In genomic region chr4:102827674-102828496, GRCh38 we compare ENCODE assay signal across 8 cellular contexts. TPM values are rescaled to one million over a fixed set of nuclear protein-coding genes. Genes with fewer than 3 reads are reported as not detected.
DNase-seq lines count a peak whose midpoint lies in the region; ATAC-seq and TF ChIP-seq lines count a peak whose summit lies in the region.

No MANE protein-coding gene starts in this region.

- ATAC-seq in activated T-helper 17 cell treated with anti-CD3 and anti-CD28 coated beads, Interleukin-2, amount 50 U/mL, for 72 hours (replicated peaks): peak; percentile 82
- ATAC-seq in naive thymus-derived CD4-positive, alpha-beta T cell: peak; percentile 80
- peak; percentile 90 for ATAC-seq in stimulated activated memory B cell treated with anti-CD40 and anti-IgM and Interleukin-4, amounts not matched to agents 10 μg/mL and 1 μg/mL and 100 μg/mL, for 72 hours

- no peak overlapping the region for H3K27ac Mint-ChIP-seq in activated T-helper 17 cell treated with anti-CD3 and anti-CD28 coated beads, Interleukin-2, amount 50 U/mL, for 72 hours
- H3K27ac Mint-ChIP-seq in naive thymus-derived CD4-positive, alpha-beta T cell: no peak overlapping the region
- no peak overlapping the region for H3K27ac Mint-ChIP-seq in stimulated activated memory B cell treated with anti-CD40 and anti-IgM and Interleukin-4, amounts not matched to agents 10 μg/mL and 1 μg/mL and 100 μg/mL, for 72 hours

- H3K4me3 Mint-ChIP-seq in activated T-helper 17 cell treated with anti-CD3 and anti-CD28 coated beads, Interleukin-2, amount 50 U/mL, for 72 hours: no peak overlapping the region
- no peak overlapping the region for H3K4me3 Mint-ChIP-seq in naive thymus-derived CD4-positive, alpha-beta T cell
- H3K4me3 Mint-ChIP-seq in stimulated activated memory B cell treated with anti-CD40 and anti-IgM and Interleukin-4, amounts not matched to agents 10 μg/mL and 1 μg/mL and 100 μg/mL, for 72 hours: no peak overlapping the region

- H3K4me3 ChIP-seq in LNCaP clone FGC (ENCODE audit: low read depth, low read length): peak overlapping the region; percentile 76
- H3K4me3 ChIP-seq in naive thymus-derived CD4-positive, alpha-beta T cell (ENCODE audit: low read length): peak overlapping the region; percentile 82

- no peaks in the 10 kb centered on the region for H3K9me3 Mint-ChIP-seq in activated T-helper 17 cell treated with anti-CD3 and anti-CD28 coated beads, Interleukin-2, amount 50 U/mL, for 72 hours
- peaks cover 0 to 12% (median 0%) of the 10 kb centered on the region in 11 donors for H3K9me3 Mint-ChIP-seq in naive thymus-derived CD4-positive, alpha-beta T cell
- H3K9me3 Mint-ChIP-seq in stimulated activated memory B cell treated with anti-CD40 and anti-IgM and Interleukin-4, amounts not matched to agents 10 μg/mL and 1 μg/mL and 100 μg/mL, for 72 hours: no peaks in the 10 kb centered on the region

- CTCF ChIA-PET in naive thymus-derived CD4-positive, alpha-beta T cell (lab: Charles Lee): interaction anchor here (0.6 to 2.1 kb wide), 8 partner anchors 18 to 483 kb away, joined by 3 to 13 read pairs (median 4); partner anchors contain the start of genes CISD2 and MANBA

- H3K4me1 ChIP-seq in naive thymus-derived CD4-positive, alpha-beta T cell (ENCODE audit: control insufficient read depth in 2 of 2, insufficient read depth in 2 of 2, low read length in 2 of 2): peaks cover 19 to 24% of the 10 kb centered on the region in 2 donors

- H3K27me3 Mint-ChIP-seq in activated T-helper 17 cell treated with anti-CD3 and anti-CD28 coated beads, Interleukin-2, amount 50 U/mL, for 72 hours: no peaks in the 10 kb centered on the region
- peaks cover 0 to 2% (median 0%) of the 10 kb centered on the region in 5 donors for H3K27me3 Mint-ChIP-seq in naive thymus-derived CD4-positive, alpha-beta T cell
- H3K27me3 Mint-ChIP-seq in stimulated activated memory B cell treated with anti-CD40 and anti-IgM and Interleukin-4, amounts not matched to agents 10 μg/mL and 1 μg/mL and 100 μg/mL, for 72 hours: no peaks in the 10 kb centered on the region

- DNase-seq in ELF-1 (ENCODE audit: low read depth, low spot score): peak; percentile 100
- DNase-seq in H4 (ENCODE audit: low spot score): peak; percentile 100
- peak; percentile 100 for DNase-seq in LNCaP clone FGC (ENCODE audit: low read depth)
- peak; percentile 99 for DNase-seq in RPMI7951 (ENCODE audit: low read depth)
- DNase-seq in fibroblast of peridontal ligament (ENCODE audit: extremely low read depth): peak; percentile 100
- peak; percentile 82 to 100 (median 98) for DNase-seq in naive thymus-derived CD4-positive, alpha-beta T cell

- H3K27ac ChIP-seq in naive thymus-derived CD4-positive, alpha-beta T cell (ENCODE audit: low read depth, low read length): peak overlapping the region; percentile 99

- H3K36me3 ChIP-seq in naive thymus-derived CD4-positive, alpha-beta T cell (ENCODE audit: control insufficient read depth in 2 of 3, insufficient read depth in 3 of 3, low read length in 3 of 3): peaks cover 0 to 21% (median 3%) of the 10 kb centered on the region in 3 experiments

- no peaks in the 10 kb centered on the region for H3K27me3 ChIP-seq in naive thymus-derived CD4-positive, alpha-beta T cell (ENCODE audit: control insufficient read depth in 2 of 2, insufficient read depth in 2 of 2, low read length in 2 of 2)

- POLR2A ChIA-PET in naive thymus-derived CD4-positive, alpha-beta T cell (lab: Charles Lee): interaction anchor here (0.5 to 5.3 kb wide), 52 partner anchors 9 to 1500 kb away, joined by 3 to 173 read pairs (median 4); partner anchors contain the start of genes CISD2, MANBA, SLC39A8 and SLC9B1

- H3K36me3 Mint-ChIP-seq in activated T-helper 17 cell treated with anti-CD3 and anti-CD28 coated beads, Interleukin-2, amount 50 U/mL, for 72 hours (ENCODE audit: low read depth): no peaks in the 10 kb centered on the region
- peaks cover 0 to 12% (median 2%) of the 10 kb centered on the region in 5 donors for H3K36me3 Mint-ChIP-seq in naive thymus-derived CD4-positive, alpha-beta T cell
- H3K36me3 Mint-ChIP-seq in stimulated activated memory B cell treated with anti-CD40 and anti-IgM and Interleukin-4, amounts not matched to agents 10 μg/mL and 1 μg/mL and 100 μg/mL, for 72 hours: peaks cover 2% of the 10 kb centered on the region

- peaks cover 17% of the 10 kb centered on the region for H3K4me1 Mint-ChIP-seq in activated T-helper 17 cell treated with anti-CD3 and anti-CD28 coated beads, Interleukin-2, amount 50 U/mL, for 72 hours
- H3K4me1 Mint-ChIP-seq in naive thymus-derived CD4-positive, alpha-beta T cell: peaks cover 16 to 42% (median 35%) of the 10 kb centered on the region in 7 donors
- H3K4me1 Mint-ChIP-seq in stimulated activated memory B cell treated with anti-CD40 and anti-IgM and Interleukin-4, amounts not matched to agents 10 μg/mL and 1 μg/mL and 100 μg/mL, for 72 hours: peaks cover 15% of the 10 kb centered on the region

- intact Hi-C loops in naive thymus-derived CD4-positive, alpha-beta T cell (cut with micrococcal nuclease): loop anchor here (1.0 to 5.0 kb wide), 28 partner anchors 9 to 1806 kb away; partner anchors contain the start of genes BDH2 (in 2 of the 2), CENPE (in 2 of the 2), SLC39A8 (in 2 of the 2) and SLC9B1 (in 2 of the 2)

- no peak for TF ChIP-seq CTCF in LNCaP clone FGC (IDR thresholded peaks at IDR 0.05; ENCODE audit: control insufficient read depth, extremely low read depth, insufficient read depth)

- no peaks in the 10 kb centered on the region for H3K9me3 ChIP-seq in naive thymus-derived CD4-positive, alpha-beta T cell (ENCODE audit: control insufficient read depth in 2 of 3, low read length in 3 of 3)

RNA-seq across cellular contexts. Expression of gene UBE2D3, which starts 0.5 kb away (rescaled TPM):
- total RNA-seq in H4 (2014; rRNA removed; shearing (Covaris generic)): 438 and 525 TPM in 2 replicates
- total RNA-seq in RPMI7951 (2014; rRNA removed; shearing (Covaris generic)): 337 and 386 TPM in 2 replicates
- total RNA-seq in activated T-helper 17 cell treated with anti-CD3 and anti-CD28 coated beads, Interleukin-2, amount 50 U/mL, for 72 hours: 100 to 1,000 TPM; 403 to 450 TPM
- 100 to 1,000 TPM; 339 to 556 (median 413) TPM for total RNA-seq in naive thymus-derived CD4-positive, alpha-beta T cell
- 100 to 1,000 TPM; 314 to 460 TPM for polyA plus RNA-seq in naive thymus-derived CD4-positive, alpha-beta T cell

RNA-seq across cellular contexts. Expression of gene CISD2, which starts 40.9 kb away (rescaled TPM):
- total RNA-seq in H4 (2014; rRNA removed; shearing (Covaris generic)): 58.9 and 69.2 TPM in 2 replicates
- 56.1 and 67.0 TPM in 2 replicates for total RNA-seq in RPMI7951 (2014; rRNA removed; shearing (Covaris generic))
- total RNA-seq in activated T-helper 17 cell treated with anti-CD3 and anti-CD28 coated beads, Interleukin-2, amount 50 U/mL, for 72 hours: 10 to 100 TPM; 24.6 to 35.6 TPM
- 10 to 100 TPM; 11.4 to 50.3 (median 13.4) TPM for total RNA-seq in naive thymus-derived CD4-positive, alpha-beta T cell
- 10 to 100 TPM; 14.6 to 26.0 TPM for polyA plus RNA-seq in naive thymus-derived CD4-positive, alpha-beta T cell

Comparison
In these comparisons a context has a peak if more than half of its experiments do, and no peak if none do; other contexts are left out.
1. Peak in every context shown above with its lines: DNase-seq, ATAC-seq, H3K4me3 ChIP-seq and H3K27ac ChIP-seq.